Comparison of ENCODE assay signal across 28 cellular contexts in the genomic region with DNA sequence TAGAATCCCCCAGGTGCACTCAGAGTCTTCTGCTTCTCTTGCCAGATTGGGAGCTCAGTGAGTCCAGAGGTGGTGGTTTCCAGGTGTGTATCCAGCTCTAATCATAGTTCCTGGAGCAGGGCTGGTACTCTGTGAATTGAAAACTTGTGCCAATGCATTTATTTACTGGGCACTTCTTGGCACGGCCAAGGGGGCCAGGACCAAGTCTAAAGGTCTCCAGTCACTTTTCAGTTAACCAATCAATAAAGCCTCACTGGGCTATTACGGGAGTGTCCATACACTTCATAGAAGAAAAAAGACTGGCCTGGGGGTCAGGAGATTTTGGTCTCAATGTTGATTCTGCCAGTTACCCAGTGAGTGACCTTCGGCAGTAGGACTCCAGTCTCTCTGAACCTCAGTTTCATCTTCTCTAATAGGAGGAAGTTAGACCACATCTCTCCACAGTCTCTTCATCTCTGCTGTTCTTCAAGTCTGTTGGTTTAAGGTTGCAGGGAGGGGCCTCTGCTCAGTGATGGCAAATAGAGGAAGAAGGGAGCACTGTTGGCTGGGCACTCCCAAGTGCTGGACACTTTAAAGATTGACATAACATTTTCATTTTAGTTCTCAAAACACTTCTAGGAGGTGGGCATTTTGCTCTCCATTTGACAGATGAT.
DNase-seq lines count a peak whose midpoint lies in the region; ATAC-seq, FAIRE-seq and TF ChIP-seq lines count a peak whose summit lies in the region.
"Had no signal": no experiment of that assay in that cellular context is flagged by ENCODE, and none has a peak within 500 bp of the region (broad histone marks: within the 10 kb centered on the region; RNA-seq: fewer than 3 reads in every experiment).

No MANE protein-coding gene starts in this region.

- FAIRE-seq in GM19239 (lab: Jason Lieb, UNC) = peak; percentile 73

- no peak overlapping the region for H3K4me3 Mint-ChIP-seq in stimulated activated memory B cell treated with anti-CD40 and anti-IgM and Interleukin-4, amounts not matched to agents 10 μg/mL and 1 μg/mL and 100 μg/mL, for 72 hours
- H3K4me3 Mint-ChIP-seq: activated CD4-positive, alpha-beta T cell treated with anti-CD3 and anti-CD28 coated beads, Interleukin-2, amount 10 ng/mL, durations not matched to agents 7 days and 5 days; activated naive CD4-positive, alpha-beta T cell treated with anti-CD3 and anti-CD28 coated beads, Interleukin-2, amount 50 U/mL, for 24 hours; immature natural killer cell; neural progenitor cell; stimulated activated naive CD8-positive, alpha-beta T cell treated with anti-CD3 and anti-CD28 coated beads, Interleukin-15, amount 100 ng/mL, for 72 hours; WTC11 had no signal

- H2AFZ ChIP-seq in MM.1S (ENCODE audit: low read length) = no peak overlapping the region
- H2AFZ ChIP-seq: GM23248, neural progenitor cell, parathyroid adenoma had no signal

- H3K9me2 ChIP-seq in MM.1S (replicated peaks; ENCODE audit: insufficient read depth, low read length) = no peaks in the 10 kb centered on the region

- peaks cover 64% of the 10 kb centered on the region for H3K79me2 ChIP-seq in MM.1S (ENCODE audit: low read length)
- H3K79me2 ChIP-seq: parathyroid adenoma had no signal

- H3K27me3 ChIP-seq in MM.1S (replicated peaks; ENCODE audit: insufficient read depth, low read length) (no peaks in the 10 kb centered on the region), RWPE2 (ENCODE audit: insufficient read depth, poor library complexity, severe bottlenecking) (no peaks in the 10 kb centered on the region)
- H3K27me3 ChIP-seq: BLaER1 treated with 17β-estradiol and CSF1 and Interleukin-3, amounts not matched to agents 10 nM and 100 nM; neural progenitor cell had no signal

- TF ChIP-seq CTCF in MM.1S (IDR thresholded peaks at IDR 0.05; ENCODE audit: low read length) (no peak), RWPE2 (IDR thresholded peaks at IDR 0.05; ENCODE audit: poor library complexity, severe bottlenecking) (no peak)

- H3K9me3 Mint-ChIP-seq in stimulated activated memory B cell treated with anti-CD40 and anti-IgM and Interleukin-4, amounts not matched to agents 10 μg/mL and 1 μg/mL and 100 μg/mL, for 72 hours = peaks cover 2% of the 10 kb centered on the region
- H3K9me3 Mint-ChIP-seq: activated CD4-positive, alpha-beta T cell treated with anti-CD3 and anti-CD28 coated beads, Interleukin-2, amount 10 ng/mL, durations not matched to agents 7 days and 5 days; activated naive CD4-positive, alpha-beta T cell treated with anti-CD3 and anti-CD28 coated beads, Interleukin-2, amount 50 U/mL, for 24 hours; IgD-negative memory B cell; immature natural killer cell; neural progenitor cell; stimulated activated naive CD8-positive, alpha-beta T cell treated with anti-CD3 and anti-CD28 coated beads, Interleukin-15, amount 100 ng/mL, for 72 hours; WTC11 had no signal

- DNase-seq in GM19239 (ENCODE audit: insufficient read length, low spot score) (no peak), MM.1S (no peak), RWPE2 (ENCODE audit: low spot score) (no peak), left colon (no peak), AG08396 (ENCODE audit: low spot score) (no peak), GM03348 (ENCODE audit: low spot score) (no peak)
- DNase-seq: activated CD4-positive, alpha-beta T cell treated with anti-CD3 and anti-CD28 coated beads, Interleukin-2, amount 10 ng/mL, durations not matched to agents 7 days and 5 days; amygdala; DMS153; GM23248; immature natural killer cell; left cardiac atrium; mesendoderm; NCI-H2081; NCI-H2227 treated with DMSO at 0.1 percent for 48 hours; NCI-H69; spleen; stimulated activated CD4-positive, alpha-beta T cell treated with anti-CD3 and anti-CD28 coated beads, Interleukin-2, amount 100 ng/mL, for 24 hours; stimulated activated naive CD8-positive, alpha-beta T cell treated with anti-CD3 and anti-CD28 coated beads, Interleukin-15, amount 100 ng/mL, for 72 hours; T-helper 1 cell had no signal

- H3K27ac Mint-ChIP-seq in stimulated activated memory B cell treated with anti-CD40 and anti-IgM and Interleukin-4, amounts not matched to agents 10 μg/mL and 1 μg/mL and 100 μg/mL, for 72 hours = peak overlapping the region; percentile 38
- H3K27ac Mint-ChIP-seq: activated CD4-positive, alpha-beta T cell treated with anti-CD3 and anti-CD28 coated beads, Interleukin-2, amount 10 ng/mL, durations not matched to agents 7 days and 5 days; activated naive CD4-positive, alpha-beta T cell treated with anti-CD3 and anti-CD28 coated beads, Interleukin-2, amount 50 U/mL, for 24 hours; immature natural killer cell; stimulated activated naive CD8-positive, alpha-beta T cell treated with anti-CD3 and anti-CD28 coated beads, Interleukin-15, amount 100 ng/mL, for 72 hours; WTC11 had no signal

- peak overlapping the region; percentile 91; the same call in 1 of the 2 replicates for H3K4me2 ChIP-seq in MM.1S (ENCODE audit: low read depth, low read length)
- H3K4me2 ChIP-seq: neural progenitor cell had no signal

- H3F3A ChIP-seq in MM.1S (ENCODE audit: insufficient read depth, low read length) = peaks cover 47% of the 10 kb centered on the region

- H3K36me3 Mint-ChIP-seq in stimulated activated memory B cell treated with anti-CD40 and anti-IgM and Interleukin-4, amounts not matched to agents 10 μg/mL and 1 μg/mL and 100 μg/mL, for 72 hours = no peaks in the 10 kb centered on the region
- H3K36me3 Mint-ChIP-seq: activated naive CD4-positive, alpha-beta T cell treated with anti-CD3 and anti-CD28 coated beads, Interleukin-2, amount 50 U/mL, for 24 hours; IgD-negative memory B cell; immature natural killer cell; neural progenitor cell; WTC11 had no signal

- H3K36me3 ChIP-seq in MM.1S (replicated peaks; ENCODE audit: insufficient read depth, low read length) (no peaks in the 10 kb centered on the region), RWPE2 (ENCODE audit: low read depth) (no peaks in the 10 kb centered on the region)
- H3K36me3 ChIP-seq: BLaER1 treated with 17β-estradiol and CSF1 and Interleukin-3, amounts not matched to agents 10 nM and 100 nM; neural progenitor cell; spleen had no signal

- no peaks in the 10 kb centered on the region for H4K20me1 ChIP-seq in MM.1S (ENCODE audit: insufficient read depth, low read length)
- H4K20me1 ChIP-seq: BLaER1 treated with 17β-estradiol and CSF1 and Interleukin-3, amounts not matched to agents 10 nM and 100 nM had no signal

- H3K27ac ChIP-seq in MM.1S (ENCODE audit: low read length) = peak overlapping the region; percentile 97
- peak overlapping the region; percentile 66 for H3K27ac ChIP-seq in RWPE2 (ENCODE audit: poor library complexity, severe bottlenecking)
- H3K27ac ChIP-seq: GM23248, neural progenitor cell, parathyroid adenoma, SK-N-MC, spleen had no signal

- H3K4me1 Mint-ChIP-seq in stimulated activated memory B cell treated with anti-CD40 and anti-IgM and Interleukin-4, amounts not matched to agents 10 μg/mL and 1 μg/mL and 100 μg/mL, for 72 hours = peaks cover 44% of the 10 kb centered on the region
- H3K4me1 Mint-ChIP-seq: activated CD4-positive, alpha-beta T cell treated with anti-CD3 and anti-CD28 coated beads, Interleukin-2, amount 10 ng/mL, durations not matched to agents 7 days and 5 days; activated naive CD4-positive, alpha-beta T cell treated with anti-CD3 and anti-CD28 coated beads, Interleukin-2, amount 50 U/mL, for 24 hours; immature natural killer cell; stimulated activated naive CD8-positive, alpha-beta T cell treated with anti-CD3 and anti-CD28 coated beads, Interleukin-15, amount 100 ng/mL, for 72 hours had no signal

- H3K9me3 ChIP-seq in MM.1S (replicated peaks; ENCODE audit: insufficient read depth, low read length) = no peaks in the 10 kb centered on the region
- H3K9me3 ChIP-seq in RWPE2 (ENCODE audit: severe bottlenecking) = no peaks in the 10 kb centered on the region
- H3K9me3 ChIP-seq: BLaER1 treated with 17β-estradiol and CSF1 and Interleukin-3, amounts not matched to agents 10 nM and 100 nM; spleen had no signal

- H3K27me3 Mint-ChIP-seq in stimulated activated memory B cell treated with anti-CD40 and anti-IgM and Interleukin-4, amounts not matched to agents 10 μg/mL and 1 μg/mL and 100 μg/mL, for 72 hours = no peaks in the 10 kb centered on the region

- H3K4me3 ChIP-seq in MM.1S (ENCODE audit: low read length) = no peak overlapping the region
- H3K4me3 ChIP-seq in RWPE2 (ENCODE audit: severe bottlenecking) = no peak overlapping the region
- H3K4me3 ChIP-seq: BLaER1 treated with 17β-estradiol and CSF1 and Interleukin-3, amounts not matched to agents 10 nM and 100 nM; GM23248; neural progenitor cell; SK-N-MC; spleen had no signal

- peaks cover 76% of the 10 kb centered on the region for H3K4me1 ChIP-seq in MM.1S (ENCODE audit: low read length)
- H3K4me1 ChIP-seq in RWPE2 (ENCODE audit: insufficient read depth, poor library complexity, severe bottlenecking) = peaks cover 19% of the 10 kb centered on the region
- H3K4me1 ChIP-seq: parathyroid adenoma had no signal

- intact Hi-C loops in left colon (cut with DNase I, micrococcal nuclease) = no loop called here

- H3K9ac ChIP-seq in MM.1S (ENCODE audit: low read length) = peak overlapping the region; percentile 88; the same call in 1 of the 2 replicates
- H3K9ac ChIP-seq: BLaER1 treated with 17β-estradiol and CSF1 and Interleukin-3, amounts not matched to agents 10 nM and 100 nM; GM23248; neural progenitor cell; parathyroid adenoma had no signal

- ATAC-seq in RWPE2 (ENCODE audit: low read depth) = peak; percentile 9; the same call in 1 of the 3 replicates
- peak; percentile 41 for ATAC-seq in stimulated activated memory B cell treated with anti-CD40 and anti-IgM and Interleukin-4, amounts not matched to agents 10 μg/mL and 1 μg/mL and 100 μg/mL, for 72 hours
- no peak for ATAC-seq in left colon
- ATAC-seq: WTC11 had no signal
